Comparison of ENCODE assay signal across 8 cellular contexts in genomic region chr22:30422481-30423295, GRCh38. TPM values are rescaled to one million over a fixed set of nuclear protein-coding genes. Genes with fewer than 3 reads are reported as not detected.
DNase-seq lines count a peak whose midpoint lies in the region; ATAC-seq, FAIRE-seq and TF ChIP-seq lines count a peak whose summit lies in the region.

No MANE protein-coding gene starts in this region.

- dilution Hi-C loops in endothelial cell of umbilical vein (cut with MboI; ENCODE audit: extremely low pct_ligation_motif_present, low sequenced_read_pairs), result no loop called here

- no peaks in the 10 kb centered on the region for H3K9me3 Mint-ChIP-seq in CD4-positive, alpha-beta T cell

- no peaks in the 10 kb centered on the region for H4K20me1 ChIP-seq in endothelial cell of umbilical vein (replicated peaks; ENCODE audit: control insufficient read depth, extremely low read depth, insufficient read depth, low read length)

- H3K4me1 Mint-ChIP-seq in CD4-positive, alpha-beta T cell (ENCODE audit: low read depth), result peaks cover 55% of the 10 kb centered on the region

- H3K9me1 ChIP-seq in endothelial cell of umbilical vein (replicated peaks; ENCODE audit: control insufficient read depth, extremely low read depth, insufficient read depth, low read length), result no peaks in the 10 kb centered on the region

- peak overlapping the region; percentile 98 for H3K27ac Mint-ChIP-seq in CD4-positive, alpha-beta T cell

- POLR2A ChIA-PET in CD4-positive, alpha-beta T cell (lab: Charles Lee), result interaction anchor here (1.3 to 6.0 kb wide), 15 partner anchors 10 to 1154 kb away, joined by 3 to 112 read pairs (median 16); partner anchors contain the start of genes CCDC157, EWSR1, SEC14L2 and SF3A1
- POLR2A ChIA-PET in endothelial cell of umbilical vein (lab: Charles Lee), result interaction anchor here (0.8 to 1.7 kb wide), 2 partner anchors 19 to 26 kb away, joined by 3 to 4 read pairs; partner anchors contain the start of gene SEC14L2

- peak; percentile 81 for FAIRE-seq in endothelial cell of umbilical vein (lab: Jason Lieb, UNC)

- H3K36me3 ChIP-seq in WERI-Rb-1, result peaks cover 37% of the 10 kb centered on the region
- peaks cover under 1 to 4% of the 10 kb centered on the region in 2 experiments for H3K36me3 ChIP-seq in endothelial cell of umbilical vein (ENCODE audit: control insufficient read depth in 2 of 2, extremely low read depth in 1 of 2, insufficient read depth in 2 of 2, low read length in 2 of 2)
- peaks cover 3 to 20% (median 9%) of the 10 kb centered on the region in 5 donors for H3K36me3 ChIP-seq in subcutaneous abdominal adipose tissue (ENCODE audit: control insufficient read depth in 5 of 5, insufficient read depth in 5 of 5, low read length in 5 of 5)

- H3K27me3 ChIP-seq in CD4-positive, alpha-beta T cell (ENCODE audit: control insufficient read depth, insufficient read depth, low read length), result no peaks in the 10 kb centered on the region
- H3K27me3 ChIP-seq in WERI-Rb-1 (ENCODE audit: insufficient read depth, low read depth, severe bottlenecking), result no peaks in the 10 kb centered on the region
- no peaks in the 10 kb centered on the region for H3K27me3 ChIP-seq in endothelial cell of umbilical vein (ENCODE audit: control insufficient read depth in 2 of 2, insufficient read depth in 2 of 2, low read length in 2 of 2)
- no peaks in the 10 kb centered on the region for H3K27me3 ChIP-seq in mononuclear cell (ENCODE audit: insufficient read depth, low read length)
- H3K27me3 ChIP-seq in subcutaneous abdominal adipose tissue (ENCODE audit: control insufficient read depth in 5 of 5, insufficient read depth in 4 of 5, low read length in 5 of 5), result no peaks in the 10 kb centered on the region

- H3K9me3 ChIP-seq in CD4-positive, alpha-beta T cell (ENCODE audit: control insufficient read depth, low read length), result no peaks in the 10 kb centered on the region
- no peaks in the 10 kb centered on the region for H3K9me3 ChIP-seq in WERI-Rb-1 (ENCODE audit: severe bottlenecking)
- no peaks in the 10 kb centered on the region for H3K9me3 ChIP-seq in endothelial cell of umbilical vein (replicated peaks; ENCODE audit: control insufficient read depth, insufficient read depth, low read length)
- no peaks in the 10 kb centered on the region for H3K9me3 ChIP-seq in mononuclear cell (ENCODE audit: low read depth, low read length)
- peaks cover 0 to 7% (median 0%) of the 10 kb centered on the region in 5 donors for H3K9me3 ChIP-seq in subcutaneous abdominal adipose tissue (ENCODE audit: control insufficient read depth in 5 of 5, low read length in 5 of 5)

- peak in 2 of 10 experiments; percentile 23 to 35 for DNase-seq in CD4-positive, alpha-beta T cell
- DNase-seq in WERI-Rb-1 (peak; percentile 24), endothelial cell of umbilical vein (ENCODE audit: low read depth, low spot score) (peak; percentile 60)
- DNase-seq in effector CD8-positive, alpha-beta T cell (lab: John Stamatoyannopoulos, UW), result no peak

- H3K4me1 ChIP-seq in endothelial cell of umbilical vein (ENCODE audit: control insufficient read depth, extremely low read depth, insufficient read depth, low read length), result peaks cover 59% of the 10 kb centered on the region
- H3K4me1 ChIP-seq in mononuclear cell (ENCODE audit: insufficient read depth, low read length), result peaks cover 47% of the 10 kb centered on the region
- peaks cover 23 to 50% (median 46%) of the 10 kb centered on the region in 5 donors for H3K4me1 ChIP-seq in subcutaneous abdominal adipose tissue (ENCODE audit: control insufficient read depth in 5 of 5, insufficient read depth in 5 of 5, low read length in 5 of 5)

- H3K36me3 Mint-ChIP-seq in CD4-positive, alpha-beta T cell (ENCODE audit: low read depth), result peaks cover 69% of the 10 kb centered on the region

- no peak for TF ChIP-seq POLR2A in endothelial cell of umbilical vein (IDR thresholded peaks at IDR 0.05; ENCODE audit: low read depth, low read length)

- peak overlapping the region; percentile 79 for H3K4me2 ChIP-seq in endothelial cell of umbilical vein (ENCODE audit: insufficient read depth, low read length)

- CTCF ChIA-PET in CD4-positive, alpha-beta T cell (lab: Charles Lee), result interaction anchor here (0.6 to 6.1 kb wide), 4 partner anchors 19 to 159 kb away, joined by 3 to 63 read pairs (median 14); partner anchors contain the start of gene SEC14L2
- CTCF ChIA-PET in endothelial cell of umbilical vein (lab: Charles Lee), result interaction anchor here (0.8 to 4.9 kb wide), 9 partner anchors 12 to 135 kb away, joined by 3 to 58 read pairs (median 13); partner anchors contain the start of genes RNF215, SEC14L2 and TBC1D10A

- no peak for TF ChIP-seq CTCF in CD4-positive, alpha-beta T cell (IDR thresholded peaks at IDR 0.05)
- TF ChIP-seq CTCF in WERI-Rb-1 (IDR thresholded peaks at IDR 0.05; ENCODE audit: low read depth, low read length), result no peak
- no peak for TF ChIP-seq CTCF in endothelial cell of umbilical vein (IDR thresholded peaks at IDR 0.05; ENCODE audit: extremely low read depth in 1 of 2, insufficient read depth in 1 of 2, low read depth in 1 of 2, low read length in 2 of 2)

- H3K27ac ChIP-seq in CD4-positive, alpha-beta T cell (ENCODE audit: low read depth, low read length), result peak overlapping the region; percentile 86
- peak overlapping the region; percentile 91 for H3K27ac ChIP-seq in WERI-Rb-1
- peak overlapping the region; percentile 98 for H3K27ac ChIP-seq in endothelial cell of umbilical vein (ENCODE audit: insufficient read depth, low read depth, low read length)
- H3K27ac ChIP-seq in subcutaneous abdominal adipose tissue (ENCODE audit: low read depth, low read length), result peak overlapping the region; percentile 96

- H3K27me3 Mint-ChIP-seq in CD4-positive, alpha-beta T cell, result no peaks in the 10 kb centered on the region

- intact Hi-C loops in CD4-positive, alpha-beta T cell (cut with DNase I, micrococcal nuclease), result loop anchor here in 1 of 2 experiments (10.0 kb wide), 1 partner anchor 588 kb away; the partner anchor contains the start of gene ASCC2
- intact Hi-C loops in endothelial cell of umbilical vein (cut with micrococcal nuclease), result loop anchor here (10.0 kb wide), 2 partner anchors 182 to 1038 kb away; partner anchors contain the start of genes AP1B1 and TCN2

- H3K9ac ChIP-seq in endothelial cell of umbilical vein (replicated peaks; ENCODE audit: extremely low read depth, insufficient read depth, low read length), result peak overlapping the region; percentile 82
- H3K9ac ChIP-seq in subcutaneous abdominal adipose tissue (ENCODE audit: low read length in 5 of 5), result peak overlapping the region; percentile 56 to 93 (median 90)

- H3K4me3 ChIP-seq in WERI-Rb-1 (ENCODE audit: low read depth, low read length) (peak overlapping the region; percentile 90), endothelial cell of umbilical vein (replicated peaks in 1 of 3; ENCODE audit: insufficient read depth in 1 of 3, low read depth in 1 of 3, low read length in 3 of 3) (peak overlapping the region in 2 of 3 experiments; percentile 29 to 41), mononuclear cell (ENCODE audit: low read length) (peak overlapping the region; percentile 61), subcutaneous abdominal adipose tissue (ENCODE audit: low read depth in 1 of 5, low read length in 5 of 5) (peak overlapping the region; percentile 83 to 87 (median 83))

- peaks cover 2% of the 10 kb centered on the region for H3K79me2 ChIP-seq in endothelial cell of umbilical vein (ENCODE audit: control insufficient read depth, insufficient read depth, low read length)

- ATAC-seq in CD4-positive, alpha-beta T cell (ENCODE audit: poor library complexity), result no peak
- no peak for ATAC-seq in HG03045 (IDR thresholded peaks at IDR 0.05; ENCODE audit: unreplicated experiment)

- TF ChIP-seq RAD21 in Ishikawa (IDR thresholded peaks at IDR 0.05; ENCODE audit: low read depth), result no peak

- H3K4me3 Mint-ChIP-seq in CD4-positive, alpha-beta T cell, result peak overlapping the region; percentile 99

- BruUV-seq in endothelial cell of umbilical vein (replicated peaks; lab: Mats Ljungman, UMichigan), result no TSS peak

- H2AFZ ChIP-seq in endothelial cell of umbilical vein (ENCODE audit: low read depth, low read length), result no peak overlapping the region

- TF ChIP-seq EP300 in Ishikawa (IDR thresholded peaks at IDR 0.05; ENCODE audit: borderline replicate concordance), result peak; percentile 70; the same call in 1 of the 2 replicates

RNA-seq across cellular contexts. Expression of gene MTFP1, which starts 2.9 kb away (rescaled TPM):
- 10 to 100 TPM; 37.2 to 38.0 TPM for total RNA-seq in CD4-positive, alpha-beta T cell
- total RNA-seq in endothelial cell of umbilical vein (30.3 and 33.9 TPM in 2 replicates), mononuclear cell (24.5 TPM)
- polyA plus RNA-seq in endothelial cell of umbilical vein, result 41.9 and 55.4 TPM in 2 replicates
- 30.6 and 32.7 TPM in 2 replicates for polyA plus RNA-seq in endothelial cell of umbilical vein (2011; cell fraction: cytosol; rRNA removed)
- polyA plus RNA-seq in endothelial cell of umbilical vein (2011; cell fraction: nucleus; rRNA removed), result 20.6 and 21.5 TPM in 2 replicates
- 19.4 and 24.2 TPM in 2 replicates for polyA plus RNA-seq in endothelial cell of umbilical vein (2012)
- 10.8 and 20.8 TPM in 2 replicates for polyA minus RNA-seq in endothelial cell of umbilical vein
- 35.0 TPM for polyA minus RNA-seq in endothelial cell of umbilical vein (2011; cell fraction: cytosol; rRNA and poly(A)+ RNA removed)
- 18.0 and 18.9 TPM in 2 replicates for polyA minus RNA-seq in endothelial cell of umbilical vein (2011; cell fraction: nucleus; rRNA and poly(A)+ RNA removed)

RNA-seq across cellular contexts. Expression of gene SEC14L2, which starts 25.9 kb away (rescaled TPM):
- 10 to 100 TPM; 74.6 to 79.8 TPM for total RNA-seq in CD4-positive, alpha-beta T cell
- total RNA-seq in endothelial cell of umbilical vein (22.7 and 28.8 TPM in 2 replicates), mononuclear cell (15.5 TPM)
- 22.5 and 24.0 TPM in 2 replicates for polyA plus RNA-seq in endothelial cell of umbilical vein
- 32.7 and 34.4 TPM in 2 replicates for polyA plus RNA-seq in endothelial cell of umbilical vein (2011; cell fraction: cytosol; rRNA removed)
- polyA plus RNA-seq in endothelial cell of umbilical vein (2011; cell fraction: nucleus; rRNA removed), result 45.3 and 46.8 TPM in 2 replicates
- 22.1 and 26.8 TPM in 2 replicates for polyA plus RNA-seq in endothelial cell of umbilical vein (2012)
- 38.3 and 59.6 TPM in 2 replicates for polyA minus RNA-seq in endothelial cell of umbilical vein
- 2.0 TPM for polyA minus RNA-seq in endothelial cell of umbilical vein (2011; cell fraction: cytosol; rRNA and poly(A)+ RNA removed)
- 25.6 and 26.1 TPM in 2 replicates for polyA minus RNA-seq in endothelial cell of umbilical vein (2011; cell fraction: nucleus; rRNA and poly(A)+ RNA removed)

RNA-seq across cellular contexts. Expression of gene RNF215, which starts 35.5 kb away (rescaled TPM):
- total RNA-seq in CD4-positive, alpha-beta T cell, result 1 to 10 TPM; 4.6 to 4.9 TPM
- total RNA-seq in endothelial cell of umbilical vein (24.4 and 26.9 TPM in 2 replicates), mononuclear cell (3.3 TPM)
- 16.7 and 21.7 TPM in 2 replicates for polyA plus RNA-seq in endothelial cell of umbilical vein
- polyA plus RNA-seq in endothelial cell of umbilical vein (2011; cell fraction: cytosol; rRNA removed), result 7.9 and 11.9 TPM in 2 replicates
- polyA plus RNA-seq in endothelial cell of umbilical vein (2011; cell fraction: nucleus; rRNA removed), result 54.6 and 61.2 TPM in 2 replicates
- 14.1 and 23.1 TPM in 2 replicates for polyA plus RNA-seq in endothelial cell of umbilical vein (2012)
- 16.5 and 20.9 TPM in 2 replicates for polyA minus RNA-seq in endothelial cell of umbilical vein
- 3.4 TPM for polyA minus RNA-seq in endothelial cell of umbilical vein (2011; cell fraction: cytosol; rRNA and poly(A)+ RNA removed)
- polyA minus RNA-seq in endothelial cell of umbilical vein (2011; cell fraction: nucleus; rRNA and poly(A)+ RNA removed), result 14.1 and 18.8 TPM in 2 replicates

RNA-seq across cellular contexts. Expression of gene SEC14L3, which starts 49.1 kb away (rescaled TPM):
- not detected for total RNA-seq in CD4-positive, alpha-beta T cell
- total RNA-seq in endothelial cell of umbilical vein, result not detected in 2 replicates
- polyA plus RNA-seq in endothelial cell of umbilical vein, result not detected in 2 replicates
- not detected in 2 replicates for polyA plus RNA-seq in endothelial cell of umbilical vein (2011; cell fraction: cytosol; rRNA removed)
- not detected in 2 replicates for polyA plus RNA-seq in endothelial cell of umbilical vein (2011; cell fraction: nucleus; rRNA removed)
- not detected in 2 replicates for polyA plus RNA-seq in endothelial cell of umbilical vein (2012)
- polyA minus RNA-seq in endothelial cell of umbilical vein, result not detected in 2 replicates
- not detected for polyA minus RNA-seq in endothelial cell of umbilical vein (2011; cell fraction: cytosol; rRNA and poly(A)+ RNA removed)
- polyA minus RNA-seq in endothelial cell of umbilical vein (2011; cell fraction: nucleus; rRNA and poly(A)+ RNA removed), result not detected in 2 replicates
- total RNA-seq in mononuclear cell, result not detected

Comparison
In these comparisons a context has a peak if more than half of its experiments do, and no peak if none do; other contexts are left out.
1. H3K4me3 ChIP-seq: peak in every context shown above with its lines; median percentile 90 in WERI-Rb-1; 83 in subcutaneous abdominal adipose tissue; 61 in mononuclear cell; 35 in endothelial cell of umbilical vein.